In genomic region chr14:92121670-92122350, GRCh38 we compare ENCODE assay signal across 1 cellular context.
TF ChIP-seq lines count a peak whose summit lies in the region.

TSS of gene CPSF2 (plus strand) at chr14:92121969. CDS start at chr14:92130985, 9,016 bp downstream.
TSS of gene NDUFB1 (minus strand) at chr14:92121706. CDS start at chr14:92117637, 4,069 bp downstream.

TF ChIP-seq in HCT116, 20 proteins besides CTCF, POLR2A, EP300 and RAD21 (continued from another document):
- TF ChIP-seq CBX3 (IDR thresholded peaks at IDR 0.05; ENCODE audit: low read depth): peak; percentile 55; the same call in 1 of the 2 replicates
- peak; percentile 64; the same call in 1 of the 2 replicates for TF ChIP-seq ZFX (IDR thresholded peaks at IDR 0.05)
- peak; percentile 98 for TF ChIP-seq YY1 (IDR thresholded peaks at IDR 0.05; ENCODE audit: extremely low read depth, insufficient replicate concordance, low read depth, low read length)
- TF ChIP-seq SP1 (IDR thresholded peaks at IDR 0.05; ENCODE audit: low read depth): peak; percentile 91
